ENCODE assay signal across 20 cellular contexts in genomic region chr18:22005191-22005824, GRCh38.
DNase-seq lines count a peak whose midpoint lies in the region; ATAC-seq, FAIRE-seq and TF ChIP-seq lines count a peak whose summit lies in the region.
"Had no signal": no experiment of that assay in that cellular context is flagged by ENCODE, and none has a peak within 500 bp of the region (broad histone marks: within the 10 kb centered on the region; RNA-seq: fewer than 3 reads in every experiment).

No MANE protein-coding gene starts in this region.

- no peak overlapping the region for H3K4me3 Mint-ChIP-seq in brain
- no peak overlapping the region for H3K4me3 Mint-ChIP-seq in T-helper 2 cell treated with Interferon-gamma antibody and Interleukin-4, amounts not matched to agents 5 μg/mL and 100 μg/mL, for 36 hours
- H3K4me3 Mint-ChIP-seq: activated CD4-positive, alpha-beta T cell treated with anti-CD3 and anti-CD28 coated beads, Interleukin-2, amount 10 ng/mL, durations not matched to agents 7 days and 5 days; activated naive CD4-positive, alpha-beta T cell treated with anti-CD3 and anti-CD28 coated beads for 36 hours; stimulated activated naive CD8-positive, alpha-beta T cell treated with anti-CD3 and anti-CD28 coated beads, Interleukin-15, amount 100 ng/mL, for 72 hours; type B pancreatic cell had no signal

- H3K27me3 Mint-ChIP-seq in brain: no peaks in the 10 kb centered on the region
- no peaks in the 10 kb centered on the region for H3K27me3 Mint-ChIP-seq in T-helper 2 cell treated with Interferon-gamma antibody and Interleukin-4, amounts not matched to agents 5 μg/mL and 100 μg/mL, for 36 hours (ENCODE audit: low read depth)
- H3K27me3 Mint-ChIP-seq: activated CD4-positive, alpha-beta T cell treated with anti-CD3 and anti-CD28 coated beads, Interleukin-2, amount 10 ng/mL, durations not matched to agents 7 days and 5 days; stimulated activated naive CD8-positive, alpha-beta T cell treated with anti-CD3 and anti-CD28 coated beads, Interleukin-15, amount 100 ng/mL, for 72 hours; type B pancreatic cell had no signal

- no peaks in the 10 kb centered on the region for H3K36me3 Mint-ChIP-seq in brain
- no peaks in the 10 kb centered on the region for H3K36me3 Mint-ChIP-seq in T-helper 2 cell treated with Interferon-gamma antibody and Interleukin-4, amounts not matched to agents 5 μg/mL and 100 μg/mL, for 36 hours (ENCODE audit: low read depth)
- H3K36me3 Mint-ChIP-seq: type B pancreatic cell had no signal

- DNase-seq in Right ventricle myocardium inferior (ENCODE audit: missing footprints): peak; percentile 80
- DNase-seq in cardiac septum (ENCODE audit: low spot score): no peak
- DNase-seq in mucosa of gallbladder (ENCODE audit: low spot score): peak; percentile 48
- peak; percentile 45 for DNase-seq in ureter (ENCODE audit: low spot score)
- no peak for DNase-seq in stimulated activated CD4-positive, alpha-beta T cell treated with anti-CD3 and anti-CD28 coated beads, Interleukin-15, amount 100 ng/mL, for 24 hours
- DNase-seq in HTR-8/SVneo (ENCODE audit: insufficient read length, low spot score): no peak
- DNase-seq in T-helper 2 cell treated with Interferon-gamma antibody and Interleukin-4, amounts not matched to agents 5 μg/mL and 100 μg/mL, for 36 hours (ENCODE audit: low spot score): no peak
- DNase-seq: activated CD4-positive, alpha-beta T cell treated with anti-CD3 and anti-CD28 coated beads, Interleukin-2, amount 10 ng/mL, durations not matched to agents 7 days and 5 days; activated naive CD4-positive, alpha-beta T cell treated with anti-CD3 and anti-CD28 coated beads for 36 hours; gastrocnemius medialis; NCI-H187; NCI-H226; NCI-H82; stimulated activated CD4-positive, alpha-beta T cell treated with anti-CD3 and anti-CD28 coated beads, Interleukin-2, amount 100 ng/mL, for 24 hours; stimulated activated naive CD8-positive, alpha-beta T cell treated with anti-CD3 and anti-CD28 coated beads, Interleukin-15, amount 100 ng/mL, for 72 hours had no signal

- H3K4me1 Mint-ChIP-seq in brain: peaks cover 6% of the 10 kb centered on the region
- H3K4me1 Mint-ChIP-seq in T-helper 2 cell treated with Interferon-gamma antibody and Interleukin-4, amounts not matched to agents 5 μg/mL and 100 μg/mL, for 36 hours (ENCODE audit: low read depth): no peaks in the 10 kb centered on the region
- H3K4me1 Mint-ChIP-seq: activated CD4-positive, alpha-beta T cell treated with anti-CD3 and anti-CD28 coated beads, Interleukin-2, amount 10 ng/mL, durations not matched to agents 7 days and 5 days; stimulated activated naive CD8-positive, alpha-beta T cell treated with anti-CD3 and anti-CD28 coated beads, Interleukin-15, amount 100 ng/mL, for 72 hours had no signal

- no peak for TF ChIP-seq CTCF in brain (conservative IDR thresholded peaks at IDR 0.05)

- ATAC-seq in Right ventricle myocardium inferior: peak; percentile 69
- ATAC-seq: gastrocnemius medialis; left colon; stimulated activated naive CD8-positive, alpha-beta T cell treated with anti-CD3 and anti-CD28 coated beads, Interleukin-15, amount 100 ng/mL, for 72 hours had no signal

- intact Hi-C loops in Right ventricle myocardium inferior (cut with DNase I) (no loop called here), cardiac septum (cut with DNase I) (loop anchor here (10.0 kb wide), 1 partner anchor 699 kb away; no protein-coding TSS in a partner anchor)

- peak overlapping the region in 3 of 5 experiments; percentile 26 to 71 (median 36) for H3K27ac Mint-ChIP-seq in brain
- H3K27ac Mint-ChIP-seq in T-helper 2 cell treated with Interferon-gamma antibody and Interleukin-4, amounts not matched to agents 5 μg/mL and 100 μg/mL, for 36 hours: no peak overlapping the region
- H3K27ac Mint-ChIP-seq: activated CD4-positive, alpha-beta T cell treated with anti-CD3 and anti-CD28 coated beads, Interleukin-2, amount 10 ng/mL, durations not matched to agents 7 days and 5 days; activated naive CD4-positive, alpha-beta T cell treated with anti-CD3 and anti-CD28 coated beads for 36 hours; stimulated activated naive CD8-positive, alpha-beta T cell treated with anti-CD3 and anti-CD28 coated beads, Interleukin-15, amount 100 ng/mL, for 72 hours; type B pancreatic cell had no signal

- no peak for FAIRE-seq in HTR-8/SVneo (lab: Jason Lieb, UNC)
- FAIRE-seq: D721Med, H1 had no signal

- H3K9me3 Mint-ChIP-seq in brain: peaks cover 0 to 7% (median under 1%) of the 10 kb centered on the region in 5 experiments
- no peaks in the 10 kb centered on the region for H3K9me3 Mint-ChIP-seq in T-helper 2 cell treated with Interferon-gamma antibody and Interleukin-4, amounts not matched to agents 5 μg/mL and 100 μg/mL, for 36 hours
- H3K9me3 Mint-ChIP-seq: activated CD4-positive, alpha-beta T cell treated with anti-CD3 and anti-CD28 coated beads, Interleukin-2, amount 10 ng/mL, durations not matched to agents 7 days and 5 days had no signal

Comparison
In these comparisons a context has a peak if more than half of its experiments do, and no peak if none do; other contexts are left out.
1. DNase-seq: peak in Right ventricle myocardium inferior (single experiment), mucosa of gallbladder (single experiment) and ureter (single experiment); none in cardiac septum (single experiment), stimulated activated CD4-positive, alpha-beta T cell treated with anti-CD3 and anti-CD28 coated beads, Interleukin-15, amount 100 ng/mL, for 24 hours (single experiment), HTR-8/SVneo (single experiment) and T-helper 2 cell treated with Interferon-gamma antibody and Interleukin-4, amounts not matched to agents 5 μg/mL and 100 μg/mL, for 36 hours (single experiment).